In the genomic region with DNA sequence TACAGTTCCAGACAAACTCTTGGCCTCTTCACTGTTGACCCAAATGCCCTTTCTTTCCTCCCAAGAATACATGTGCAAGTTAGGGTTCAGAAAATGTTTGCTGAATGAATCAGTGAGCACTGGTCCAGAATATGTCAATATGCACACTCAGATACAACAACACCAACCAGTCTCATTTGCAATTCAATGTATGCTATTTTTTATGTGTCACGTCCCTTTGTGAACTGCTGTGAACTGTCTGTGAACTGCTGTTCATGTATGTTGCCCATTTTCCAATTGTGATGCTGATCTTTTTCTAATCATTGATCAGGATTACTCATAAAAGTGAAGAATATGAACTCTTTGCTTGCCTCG, we compare ENCODE assay signal across 12 cellular contexts. TPM values are rescaled to one million over a fixed set of nuclear protein-coding genes. Genes with fewer than 3 reads are reported as not detected.
DNase-seq lines count a peak whose midpoint lies in the region; ATAC-seq and FAIRE-seq lines count a peak whose summit lies in the region.
"Had no signal": no experiment of that assay in that cellular context is flagged by ENCODE, and none has a peak within 500 bp of the region (broad histone marks: within the 10 kb centered on the region; RNA-seq: fewer than 3 reads in every experiment).

No MANE protein-coding gene starts in this region.

- peaks cover 0 to 26% of the 10 kb centered on the region in 2 donors for H3K27me3 Mint-ChIP-seq in T-cell

- H3K27ac Mint-ChIP-seq in T-cell, result peak overlapping the region; percentile 95 to 96

- H3K4me3 ChIP-seq in small intestine (ENCODE audit: low read depth in 1 of 2, low read length in 2 of 2), result no peak overlapping the region

- CTCF ChIA-PET in T-cell (lab: Charles Lee), result interaction anchor here in 1 of 2 donors (2.9 to 4.0 kb wide), 2 partner anchors 15 to 16 kb away, joined by 17 to 25 read pairs; a partner anchor contains a TSS

- H3K27ac ChIP-seq in epithelial cell of prostate (peak overlapping the region; percentile 64), small intestine (ENCODE audit: low read depth in 1 of 2, low read length in 1 of 2) (peak overlapping the region; percentile 37 to 77)

- H3K36me3 ChIP-seq in small intestine (ENCODE audit: control insufficient read depth in 2 of 2, insufficient read depth in 2 of 2, low read length in 2 of 2), result no peaks in the 10 kb centered on the region

- H3K9me3 Mint-ChIP-seq in T-cell, result no peaks in the 10 kb centered on the region

- peaks cover 0 to 3% of the 10 kb centered on the region in 2 donors for H3K4me1 ChIP-seq in small intestine (ENCODE audit: control insufficient read depth in 2 of 2, insufficient read depth in 1 of 2, low read depth in 1 of 2, low read length in 1 of 2)

- no peaks in the 10 kb centered on the region for H3K36me3 Mint-ChIP-seq in T-cell

- peaks cover 72 to 96% (median 88%) of the 10 kb centered on the region in 3 donors for H3K4me1 Mint-ChIP-seq in T-cell

- ATAC-seq in T-cell (replicated peaks in 1 of 4) (no peak), HG03095 (IDR thresholded peaks at IDR 0.05; ENCODE audit: unreplicated experiment) (no peak)

- peak; percentile 42 for FAIRE-seq in GM19239 (lab: Jason Lieb, UNC)
- no peak for FAIRE-seq in small intestine (lab: Jason Lieb, UNC)
- FAIRE-seq: RCC 7860 had no signal

- WGBS in small intestine, 3 donors, result 57 to 79% (median 68%) methylated on average over 2 of the region's 2 CpGs

- peak overlapping the region in 2 of 3 donors; percentile 59 to 60 for H3K4me3 Mint-ChIP-seq in T-cell

- POLR2A ChIA-PET in T-cell (lab: Charles Lee), result no interaction called here

- no peaks in the 10 kb centered on the region for H3K27me3 ChIP-seq in small intestine (ENCODE audit: control insufficient read depth in 2 of 2, insufficient read depth in 2 of 2, low read length in 2 of 2)

- DNase-seq in GM19239 (ENCODE audit: insufficient read length, low spot score) (no peak), T-cell (no peak), epithelial cell of prostate (ENCODE audit: low read depth, low spot score) (no peak), small intestine (no peak), NCI-H526 (lab: John Stamatoyannopoulos, UW) (no peak), NCI-H774 (lab: John Stamatoyannopoulos, UW) (no peak), NCI-H1694 treated with DMSO at 0.1 percent for 48 hours (lab: John Stamatoyannopoulos, UW) (no peak)
- DNase-seq: activated CD4-positive, CD25-positive, alpha-beta regulatory T cell treated with anti-CD3 and anti-CD28 coated beads, Interleukin-2, amount 50 U/mL, for 72 hours; NCI-H2029 treated with DMSO at 0.1 percent for 48 hours had no signal

- H3K9me3 ChIP-seq in small intestine (ENCODE audit: control insufficient read depth, low read depth), result no peaks in the 10 kb centered on the region

RNA-seq across cellular contexts. Expression of a gene that starts 17.8 kb away (rescaled TPM):
- 10 to 100 TPM in 4 of 5 donors, 1 to 10 TPM in 1; 9.1 to 26.2 (median 18.4) TPM for total RNA-seq in T-cell
- 1 to 10 TPM; 1.1 to 1.6 (median 1.1) TPM for polyA plus RNA-seq in small intestine
- polyA plus RNA-seq: neural cell had no signal

RNA-seq across cellular contexts. Expression of a gene that starts 29.6 kb away (rescaled TPM):
- 10 to 100 TPM; 56.5 to 63.2 (median 58.5) TPM for total RNA-seq in T-cell
- polyA plus RNA-seq in small intestine, result 10 to 100 TPM; 12.5 to 56.0 (median 19.7) TPM
